ENCODE assay signal across 11 cellular contexts in genomic region chr1:76866566-76866965, GRCh38. TPM values are rescaled to one million over a fixed set of nuclear protein-coding genes. Genes with fewer than 3 reads are reported as not detected.
"Had no signal": no experiment of that assay in that cellular context is flagged by ENCODE, and none has a peak within 500 bp of the region (broad histone marks: within the 10 kb centered on the region; RNA-seq: fewer than 3 reads in every experiment).

No MANE protein-coding gene starts in this region.

- H3K4me3 Mint-ChIP-seq: activated CD4-positive, alpha-beta memory T cell treated with anti-CD3 and anti-CD28 coated beads, Interleukin-2, amount 10 ng/mL, durations not matched to agents 7 days and 5 days; dendritic cell treated with granulocyte-macrophage colony-stimulating factor and Interleukin-4, amounts not matched to agents 40 ng/mL and 50 ng/mL, for 4 days; memory B cell had no signal

- H3K36me3 ChIP-seq: right atrium auricular region had no signal

- DNase-seq: activated CD4-positive, alpha-beta memory T cell treated with anti-CD3 and anti-CD28 coated beads, Interleukin-2, amount 10 ng/mL, durations not matched to agents 7 days and 5 days; activated CD8-positive, alpha-beta memory T cell treated with anti-CD3 and anti-CD28 coated beads, Interleukin-2, amount 50 U/mL, for 48 hours; central memory CD4-positive, alpha-beta T cell had no signal

- H3K27ac ChIP-seq: right atrium auricular region, skin epidermis had no signal

- H3K9me3 ChIP-seq: right atrium auricular region had no signal

- H3K9me3 Mint-ChIP-seq: activated CD4-positive, alpha-beta memory T cell treated with anti-CD3 and anti-CD28 coated beads, Interleukin-2, amount 10 ng/mL, durations not matched to agents 7 days and 5 days; activated naive CD8-positive, alpha-beta T cell treated with anti-CD3 and anti-CD28 coated beads, Interleukin-2, amount 50 U/mL, for 24 hours; dendritic cell treated with granulocyte-macrophage colony-stimulating factor and Interleukin-4, amounts not matched to agents 40 ng/mL and 50 ng/mL, for 4 days; memory B cell had no signal

- H3K27ac Mint-ChIP-seq: activated CD4-positive, alpha-beta memory T cell treated with anti-CD3 and anti-CD28 coated beads, Interleukin-2, amount 10 ng/mL, durations not matched to agents 7 days and 5 days; activated naive CD8-positive, alpha-beta T cell treated with anti-CD3 and anti-CD28 coated beads, Interleukin-2, amount 50 U/mL, for 24 hours; dendritic cell treated with granulocyte-macrophage colony-stimulating factor and Interleukin-4, amounts not matched to agents 40 ng/mL and 50 ng/mL, for 4 days; memory B cell had no signal

- ATAC-seq: activated naive CD8-positive, alpha-beta T cell treated with anti-CD3 and anti-CD28 coated beads, Interleukin-2, amount 50 U/mL, for 24 hours; esophagus mucosa had no signal

- H3K36me3 Mint-ChIP-seq: memory B cell had no signal

RNA-seq across cellular contexts. Expression of gene ST6GALNAC5, which starts 0.7 kb away (rescaled TPM):
- total RNA-seq: activated CD4-positive, alpha-beta memory T cell treated with anti-CD3 and anti-CD28 coated beads, Interleukin-2, amount 10 ng/mL, durations not matched to agents 7 days and 5 days; subcutaneous adipose tissue; T-helper 2 cell treated with Interferon-gamma antibody and Interleukin-4, amounts not matched to agents 100 ng/mL and 5 ng/mL, for 36 hours had no signal
